ENCODE assay signal across 24 cellular contexts in genomic region chr5:63573402-63573801, GRCh38.
DNase-seq lines count a peak whose midpoint lies in the region; ATAC-seq lines count a peak whose summit lies in the region.
"Had no signal": no experiment of that assay in that cellular context is flagged by ENCODE, and none has a peak within 500 bp of the region (broad histone marks: within the 10 kb centered on the region; RNA-seq: fewer than 3 reads in every experiment).

No MANE protein-coding gene starts in this region.

- no peaks in the 10 kb centered on the region for H3K27me3 ChIP-seq in H7 (ENCODE audit: control insufficient read depth, insufficient read depth, low read length)

- ATAC-seq in HG03342 (IDR thresholded peaks at IDR 0.05; ENCODE audit: unreplicated experiment): peak; percentile 81
- ATAC-seq in HG02840 (IDR thresholded peaks at IDR 0.05; ENCODE audit: low FRiP score, unreplicated experiment): no peak
- ATAC-seq in HG03045 (IDR thresholded peaks at IDR 0.05; ENCODE audit: unreplicated experiment): no peak
- ATAC-seq: activated CD4-positive, alpha-beta T cell treated with anti-CD3 and anti-CD28 coated beads for 36 hours; activated CD8-positive, alpha-beta T cell treated with anti-CD3 and anti-CD28 coated beads, Interleukin-2, amount 10 ng/mL, durations not matched to agents 7 days and 5 days; lower lobe of right lung; PC-3 had no signal

- H3K4me3 ChIP-seq in H7 (ENCODE audit: insufficient read depth, low read depth, low read length): no peak overlapping the region
- H3K4me3 ChIP-seq: lower lobe of right lung had no signal

- H3K36me3 ChIP-seq in H7 (replicated peaks; ENCODE audit: control insufficient read depth, insufficient read depth, low read length): no peaks in the 10 kb centered on the region
- H3K36me3 ChIP-seq: lower lobe of right lung had no signal

- peak; percentile 31 for DNase-seq in NCI-H510A treated with DMSO at 0.1 percent for 48 hours (lab: John Stamatoyannopoulos, UW)
- no peak for DNase-seq in NCI-H510A (lab: John Stamatoyannopoulos, UW)
- DNase-seq in H7: peak; percentile 11
- peak; percentile 19 for DNase-seq in iPS-NIHi11 (ENCODE audit: low spot score)
- no peak for DNase-seq in activated T-cell treated with anti-CD3 and anti-CD28 coated beads, Interleukin-2, amount 50 U/mL, for 48 hours
- DNase-seq: 8988T; activated CD4-positive, alpha-beta T cell treated with anti-CD3 and anti-CD28 coated beads for 36 hours; activated CD8-positive, alpha-beta T cell treated with anti-CD3 and anti-CD28 coated beads, Interleukin-2, amount 10 ng/mL, durations not matched to agents 7 days and 5 days; anterior cingulate cortex; Calu3; effector CD4-positive, alpha-beta T cell; EL; erythroblast; head of caudate nucleus; kidney glomerular epithelial cell; lower lobe of right lung; NCI-H2081; nephron progenitor cell; PC-3; SK-N-SH; stimulated activated naive CD4-positive, alpha-beta T cell treated with Interleukin-2 at 50 U/mL for 16 hours had no signal

Comparison
In these comparisons a context has a peak if more than half of its experiments do, and no peak if none do; other contexts are left out.
1. DNase-seq: peak in NCI-H510A treated with DMSO at 0.1 percent for 48 hours (single experiment), H7 (single experiment) and iPS-NIHi11 (single experiment); none in NCI-H510A (single experiment) and activated T-cell treated with anti-CD3 and anti-CD28 coated beads, Interleukin-2, amount 50 U/mL, for 48 hours (0 of 2).